ENCODE assay signal across 11 cellular contexts in genomic region chr2:159946326-159946992, GRCh38. TPM values are rescaled to one million over a fixed set of nuclear protein-coding genes. Genes with fewer than 3 reads are reported as not detected.
A peak's percentile ranks its signal among the peaks of the same experiment; 100 is the strongest.
DNase-seq lines count a peak whose midpoint lies in the region; ATAC-seq and TF ChIP-seq lines count a peak whose summit lies in the region.
"Had no signal": no experiment of that assay in that cellular context is flagged by ENCODE, and none has a peak within 500 bp of the region (broad histone marks: within the 10 kb centered on the region; RNA-seq: fewer than 3 reads in every experiment).

No MANE protein-coding gene starts in this region.

- no peak overlapping the region for H3K4me3 ChIP-seq in stomach
- H3K4me3 ChIP-seq: tibial nerve had no signal

- peak overlapping the region; percentile 26 to 95 (median 95) for H3K27ac Mint-ChIP-seq in nephron
- no peak overlapping the region for H3K27ac Mint-ChIP-seq in activated T-helper 17 cell treated with anti-CD3 and anti-CD28 coated beads, Interleukin-2, amount 50 U/mL, for 72 hours
- no peak overlapping the region for H3K27ac Mint-ChIP-seq in CD4-positive, alpha-beta T cell

- H3K27me3 ChIP-seq in stomach, result no peaks in the 10 kb centered on the region
- H3K27me3 ChIP-seq in CD4-positive, alpha-beta T cell (ENCODE audit: control insufficient read depth, insufficient read depth, low read length), result no peaks in the 10 kb centered on the region
- H3K27me3 ChIP-seq: tibial nerve had no signal

- peaks cover 22% of the 10 kb centered on the region for H3K4me1 Mint-ChIP-seq in nephron
- no peaks in the 10 kb centered on the region for H3K4me1 Mint-ChIP-seq in activated T-helper 17 cell treated with anti-CD3 and anti-CD28 coated beads, Interleukin-2, amount 50 U/mL, for 72 hours
- H3K4me1 Mint-ChIP-seq in CD4-positive, alpha-beta T cell (ENCODE audit: low read depth), result no peaks in the 10 kb centered on the region

- intact Hi-C loops in stomach (cut with DNase I; ENCODE audit: low total_unique reads), result no loop called here
- intact Hi-C loops in CD4-positive, alpha-beta T cell (cut with DNase I, micrococcal nuclease), result no loop called here

- peak; percentile 82 for DNase-seq in G401 (ENCODE audit: low spot score)
- peak; percentile 17 for DNase-seq in NCI-H446 treated with DMSO at 0.1 percent for 48 hours (lab: John Stamatoyannopoulos, UW)
- no peak for DNase-seq in stomach
- no peak for DNase-seq in CD4-positive, alpha-beta T cell
- DNase-seq: Calu3, cortex of kidney had no signal

- peaks cover 0 to 11% (median 5%) of the 10 kb centered on the region in 4 donors for H3K4me1 ChIP-seq in stomach

- 47 to 62% (median 48%) methylated on average over 1 of the region's 1 CpG for WGBS in stomach, 5 donors

- TF ChIP-seq POLR2A in stomach (IDR thresholded peaks at IDR 0.05), result no peak

- peaks cover 4% of the 10 kb centered on the region for H3K27me3 Mint-ChIP-seq in nephron (ENCODE audit: low read depth)
- H3K27me3 Mint-ChIP-seq in activated T-helper 17 cell treated with anti-CD3 and anti-CD28 coated beads, Interleukin-2, amount 50 U/mL, for 72 hours, result peaks cover 10% of the 10 kb centered on the region
- H3K27me3 Mint-ChIP-seq in CD4-positive, alpha-beta T cell, result peaks cover 9% of the 10 kb centered on the region

- no peaks in the 10 kb centered on the region for H3K9me3 ChIP-seq in stomach
- no peaks in the 10 kb centered on the region for H3K9me3 ChIP-seq in CD4-positive, alpha-beta T cell (ENCODE audit: control insufficient read depth, low read length)
- H3K9me3 ChIP-seq: tibial nerve had no signal

- H3K9me3 Mint-ChIP-seq in nephron, result no peaks in the 10 kb centered on the region
- H3K9me3 Mint-ChIP-seq in activated T-helper 17 cell treated with anti-CD3 and anti-CD28 coated beads, Interleukin-2, amount 50 U/mL, for 72 hours, result no peaks in the 10 kb centered on the region
- H3K9me3 Mint-ChIP-seq in CD4-positive, alpha-beta T cell, result no peaks in the 10 kb centered on the region

- POLR2A ChIA-PET in CD4-positive, alpha-beta T cell (lab: Charles Lee), result no interaction called here

- CTCF ChIA-PET in CD4-positive, alpha-beta T cell (lab: Charles Lee), result no interaction called here

- in situ Hi-C loops in G401 (cut with HindIII; ENCODE audit: low sequenced_read_pairs), result no loop called here

- TF ChIP-seq EP300 in stomach (IDR thresholded peaks at IDR 0.05), result no peak

- peak overlapping the region in 1 of 3 experiments; percentile 52 for H3K4me3 Mint-ChIP-seq in nephron
- H3K4me3 Mint-ChIP-seq in activated T-helper 17 cell treated with anti-CD3 and anti-CD28 coated beads, Interleukin-2, amount 50 U/mL, for 72 hours, result no peak overlapping the region
- H3K4me3 Mint-ChIP-seq in CD4-positive, alpha-beta T cell, result no peak overlapping the region

- H3K36me3 ChIP-seq in stomach, result no peaks in the 10 kb centered on the region
- H3K36me3 ChIP-seq: tibial nerve had no signal

- ATAC-seq in activated T-helper 17 cell treated with anti-CD3 and anti-CD28 coated beads, Interleukin-2, amount 50 U/mL, for 72 hours (replicated peaks), result no peak
- no peak for ATAC-seq in GM21619 (IDR thresholded peaks at IDR 0.05; ENCODE audit: unreplicated experiment)
- ATAC-seq in CD4-positive, alpha-beta T cell (ENCODE audit: poor library complexity), result no peak

- no peak for TF ChIP-seq CTCF in nephron (IDR thresholded peaks at IDR 0.05; ENCODE audit: unreplicated experiment in 3 of 3)
- TF ChIP-seq CTCF in stomach (IDR thresholded peaks at IDR 0.05), result no peak
- no peak for TF ChIP-seq CTCF in CD4-positive, alpha-beta T cell (IDR thresholded peaks at IDR 0.05)

- H3K27ac ChIP-seq in cingulate gyrus (ENCODE audit: low read depth, low read length), result peak overlapping the region; percentile 44
- peak overlapping the region in 2 of 5 donors; percentile 19 to 31 for H3K27ac ChIP-seq in stomach
- H3K27ac ChIP-seq in CD4-positive, alpha-beta T cell (ENCODE audit: low read depth, low read length), result no peak overlapping the region

- no peaks in the 10 kb centered on the region for H3K36me3 Mint-ChIP-seq in nephron (ENCODE audit: low read depth)
- no peaks in the 10 kb centered on the region for H3K36me3 Mint-ChIP-seq in activated T-helper 17 cell treated with anti-CD3 and anti-CD28 coated beads, Interleukin-2, amount 50 U/mL, for 72 hours (ENCODE audit: low read depth)
- H3K36me3 Mint-ChIP-seq in CD4-positive, alpha-beta T cell (ENCODE audit: low read depth), result no peaks in the 10 kb centered on the region

RNA-seq across cellular contexts. Expression of gene LY75, which starts 41.9 kb away (rescaled TPM):
- total RNA-seq in G401 (2014; rRNA removed; shearing (Covaris generic)), result not detected in 2 replicates
- total RNA-seq in activated T-helper 17 cell treated with anti-CD3 and anti-CD28 coated beads, Interleukin-2, amount 50 U/mL, for 72 hours, result 10 to 100 TPM; 31.3 to 32.2 TPM
- 10 to 100 TPM in 2 of 5 donors, 1 to 10 TPM in 2, not detected in 1; 4.5 to 26.8 (median 12.9) TPM for total RNA-seq in stomach
- 1 to 10 TPM; 1.4 to 4.3 (median 3.1) TPM for polyA plus RNA-seq in stomach
- total RNA-seq in CD4-positive, alpha-beta T cell, result 10 to 100 TPM; 22.5 to 23.7 TPM

Comparison
In these comparisons a context has a peak if more than half of its experiments do, and no peak if none do; other contexts are left out.
1. DNase-seq: peak in G401 (single experiment) and NCI-H446 treated with DMSO at 0.1 percent for 48 hours (single experiment); none in stomach (single experiment) and CD4-positive, alpha-beta T cell (0 of 10).
2. H3K27ac Mint-ChIP-seq: peak in nephron (3 of 3); none in activated T-helper 17 cell treated with anti-CD3 and anti-CD28 coated beads, Interleukin-2, amount 50 U/mL, for 72 hours (single experiment) and CD4-positive, alpha-beta T cell (single experiment).